ENCODE assay signal across 20 cellular contexts in the genomic region with DNA sequence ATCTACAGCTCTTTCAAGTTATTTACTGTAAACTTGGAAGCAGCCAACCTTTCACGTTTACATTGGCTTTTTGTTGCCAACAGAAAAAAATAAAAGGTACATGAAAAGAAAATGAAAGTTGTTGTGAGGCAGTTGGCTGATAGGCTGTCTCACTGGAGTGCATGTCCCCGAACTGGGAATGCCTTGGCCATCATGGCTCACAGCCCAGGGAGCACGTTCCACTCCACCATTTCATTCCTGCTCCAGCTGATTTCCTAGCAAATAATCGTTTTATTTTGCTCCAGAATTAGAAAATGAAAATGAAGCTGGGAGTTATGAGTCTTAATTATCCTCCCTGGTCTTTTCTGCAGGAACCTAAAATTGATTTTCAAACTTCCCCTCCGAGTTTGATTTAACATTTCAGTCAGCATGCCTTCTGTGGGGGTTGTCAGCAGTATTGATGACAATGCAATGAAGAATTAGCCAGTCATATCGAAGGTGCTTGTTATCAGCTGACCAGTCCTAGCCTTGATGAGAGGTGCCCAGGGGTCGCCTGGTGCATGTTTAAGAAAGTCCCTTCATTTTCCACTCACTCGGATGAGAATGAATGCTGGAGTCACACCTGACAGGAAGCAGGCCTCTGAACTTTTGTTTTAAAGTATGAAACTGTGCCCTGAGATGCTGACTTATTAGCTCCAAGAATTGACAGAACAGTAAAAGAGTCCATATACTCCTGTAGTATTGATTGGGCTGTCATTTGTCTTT.
"Had no signal": no experiment of that assay in that cellular context is flagged by ENCODE, and none has a peak within 500 bp of the region (broad histone marks: within the 10 kb centered on the region; RNA-seq: fewer than 3 reads in every experiment).

No MANE protein-coding gene starts in this region.

- H3K27ac ChIP-seq: body of pancreas, epithelial cell of prostate, lower lobe of right lung, prostate gland, sigmoid colon had no signal

- FAIRE-seq: TTC549 had no signal

- H3K36me3 ChIP-seq: lower lobe of right lung, prostate gland, sigmoid colon had no signal

- H3K36me3 Mint-ChIP-seq: mesothelial cell of epicardium; naive thymus-derived CD8-positive, alpha-beta T cell had no signal

- H3K4me1 Mint-ChIP-seq: activated B cell treated with CpG ODN at 0.5 μM for 24 hours; activated CD4-positive, alpha-beta T cell treated with anti-CD3 and anti-CD28 coated beads, Interleukin-2, amount 10 ng/mL, durations not matched to agents 24 days and 14 days; central memory CD8-positive, alpha-beta T cell; naive thymus-derived CD8-positive, alpha-beta T cell had no signal

- H3K4me3 Mint-ChIP-seq: activated B cell treated with CpG ODN at 0.5 μM for 24 hours; activated CD4-positive, alpha-beta T cell treated with anti-CD3 and anti-CD28 coated beads, Interleukin-2, amount 10 ng/mL, durations not matched to agents 24 days and 14 days; activated T-helper 17 cell treated with anti-CD3 and anti-CD28 coated beads, Interleukin-2, amount 50 U/mL, for 72 hours; central memory CD8-positive, alpha-beta T cell; mesothelial cell of epicardium; naive thymus-derived CD8-positive, alpha-beta T cell had no signal

- H3K27me3 Mint-ChIP-seq: activated B cell treated with CpG ODN at 0.5 μM for 24 hours; activated CD4-positive, alpha-beta T cell treated with anti-CD3 and anti-CD28 coated beads, Interleukin-2, amount 10 ng/mL, durations not matched to agents 24 days and 14 days; central memory CD8-positive, alpha-beta T cell had no signal

- H3K4me1 ChIP-seq: body of pancreas, lower lobe of right lung, prostate gland, sigmoid colon had no signal

- DNase-seq: activated B cell treated with CpG ODN at 0.5 μM for 24 hours; activated CD4-positive, alpha-beta T cell treated with anti-CD3 and anti-CD28 coated beads, Interleukin-2, amount 10 ng/mL, durations not matched to agents 24 days and 14 days; activated naive CD4-positive, alpha-beta T cell treated with anti-CD3 and anti-CD28 coated beads, Interleukin-2, amount 50 U/mL, for 16 hours; activated T-cell treated with anti-CD3 and anti-CD28 coated beads for 4 hours; amniotic stem cell; effector memory CD4-positive, alpha-beta T cell; lower lobe of right lung; naive thymus-derived CD8-positive, alpha-beta T cell; nucleus accumbens; sigmoid colon; stimulated activated CD4-positive, alpha-beta T cell treated with anti-CD3 and anti-CD28 coated beads, Interleukin-2, amount 100 ng/mL, for 48 hours; stimulated activated naive CD8-positive, alpha-beta T cell treated with anti-CD3 and anti-CD28 coated beads, Interleukin-15, Interleukin-2, amounts not matched to agents 100 U/mL and 50 U/mL, for 24 hours; T-helper 2 cell had no signal

- H3K4me3 ChIP-seq: body of pancreas, lower lobe of right lung, prostate gland, sigmoid colon had no signal

- H3K27ac Mint-ChIP-seq: activated B cell treated with CpG ODN at 0.5 μM for 24 hours; activated CD4-positive, alpha-beta T cell treated with anti-CD3 and anti-CD28 coated beads, Interleukin-2, amount 10 ng/mL, durations not matched to agents 24 days and 14 days; activated T-helper 17 cell treated with anti-CD3 and anti-CD28 coated beads, Interleukin-2, amount 50 U/mL, for 72 hours; mesothelial cell of epicardium; naive thymus-derived CD8-positive, alpha-beta T cell had no signal

- H3K27me3 ChIP-seq: body of pancreas, sigmoid colon had no signal

- H3K9me3 Mint-ChIP-seq: activated B cell treated with CpG ODN at 0.5 μM for 24 hours; activated CD4-positive, alpha-beta T cell treated with anti-CD3 and anti-CD28 coated beads, Interleukin-2, amount 10 ng/mL, durations not matched to agents 24 days and 14 days; activated T-helper 17 cell treated with anti-CD3 and anti-CD28 coated beads, Interleukin-2, amount 50 U/mL, for 72 hours; central memory CD8-positive, alpha-beta T cell had no signal

- ATAC-seq: activated T-helper 17 cell treated with anti-CD3 and anti-CD28 coated beads, Interleukin-2, amount 50 U/mL, for 72 hours; body of pancreas; lower lobe of right lung; naive thymus-derived CD8-positive, alpha-beta T cell; stimulated activated naive CD8-positive, alpha-beta T cell treated with anti-CD3 and anti-CD28 coated beads, Interleukin-15, Interleukin-2, amounts not matched to agents 100 U/mL and 50 U/mL, for 24 hours had no signal

- H3K9me3 ChIP-seq: body of pancreas, lower lobe of right lung, prostate gland, sigmoid colon had no signal
